Comparison of ENCODE assay signal across 11 cellular contexts in the genomic region with DNA sequence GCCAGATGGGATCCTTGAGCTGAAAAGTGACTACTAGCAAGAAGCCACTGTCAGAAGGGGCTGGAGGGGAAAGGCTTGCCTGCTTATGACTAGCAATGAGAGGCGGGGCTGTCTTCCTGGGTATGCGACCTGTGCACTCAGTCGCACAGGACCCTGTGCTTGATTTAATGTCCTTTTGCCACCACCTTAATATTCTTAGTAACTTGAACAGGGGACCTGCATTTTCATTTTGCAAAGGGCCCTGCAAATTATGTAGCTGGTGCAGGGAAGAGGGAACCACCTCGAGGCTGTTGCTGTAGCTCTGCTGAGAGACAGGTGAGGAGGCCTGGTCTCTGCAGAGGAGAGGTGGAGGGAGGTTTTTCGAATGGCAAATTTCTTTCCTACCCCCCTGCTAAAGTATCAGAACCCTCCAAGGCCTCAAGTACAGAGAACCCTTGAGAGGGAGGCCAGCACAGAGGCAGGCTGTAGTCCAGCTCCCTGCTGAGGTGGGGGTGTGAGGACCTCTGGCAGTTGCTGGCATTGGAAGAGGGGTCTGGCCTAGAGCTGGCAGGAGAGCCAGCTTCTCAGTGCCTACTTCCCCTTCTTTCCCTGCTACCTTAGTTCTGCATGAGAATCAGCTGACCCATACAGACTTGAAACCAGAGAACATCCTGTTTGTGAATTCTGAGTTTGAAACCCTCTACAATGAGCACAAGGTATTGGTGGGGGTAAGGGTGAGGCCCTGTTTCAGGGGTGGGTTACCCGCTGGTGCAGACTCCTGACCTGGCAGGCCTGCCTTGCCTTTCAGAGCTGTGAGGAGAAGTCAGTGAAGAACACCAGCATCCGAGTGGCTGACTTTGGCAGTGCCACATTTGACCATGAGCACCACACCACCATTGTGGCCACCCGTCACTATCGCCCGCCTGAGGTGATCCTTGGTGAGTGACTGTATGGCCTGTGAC. TPM values are rescaled to one million over a fixed set of nuclear protein-coding genes. Genes with fewer than 3 reads are reported as not detected.
DNase-seq lines count a peak whose midpoint lies in the region; ATAC-seq and TF ChIP-seq lines count a peak whose summit lies in the region.
"Had no signal": no experiment of that assay in that cellular context is flagged by ENCODE, and none has a peak within 500 bp of the region (broad histone marks: within the 10 kb centered on the region; RNA-seq: fewer than 3 reads in every experiment).

No MANE protein-coding gene starts in this region.

- no peaks in the 10 kb centered on the region for H3K27me3 Mint-ChIP-seq in activated naive CD8-positive, alpha-beta T cell treated with anti-CD3 and anti-CD28 coated beads, Interleukin-2, amount 50 U/mL, for 24 hours

- H3K9me3 ChIP-seq in BLaER1 (no peaks in the 10 kb centered on the region), GM23248 (ENCODE audit: low read depth) (no peaks in the 10 kb centered on the region), body of pancreas (no peaks in the 10 kb centered on the region)

- no peaks in the 10 kb centered on the region for H3K9me3 Mint-ChIP-seq in activated naive CD8-positive, alpha-beta T cell treated with anti-CD3 and anti-CD28 coated beads, Interleukin-2, amount 50 U/mL, for 24 hours
- H3K9me3 Mint-ChIP-seq: natural killer cell had no signal

- H3K4me2 ChIP-seq in BLaER1 (no peak overlapping the region), GM23248 (ENCODE audit: unreplicated experiment) (no peak overlapping the region)

- DNase-seq in activated naive CD8-positive, alpha-beta T cell treated with anti-CD3 and anti-CD28 coated beads, Interleukin-2, amount 50 U/mL, for 24 hours = no peak
- DNase-seq in NCI-H187 (lab: John Stamatoyannopoulos, UW) (no peak), AG08396 (ENCODE audit: low spot score) (no peak), GM23248 (no peak), body of pancreas (no peak)
- DNase-seq: effector CD4-positive, alpha-beta T cell; natural killer cell; trophoblast cell had no signal

- ATAC-seq in GM19025 (IDR thresholded peaks at IDR 0.05; ENCODE audit: low read depth, unreplicated experiment) = peak; percentile 56
- peak; percentile 50 for ATAC-seq in HG03342 (IDR thresholded peaks at IDR 0.05; ENCODE audit: unreplicated experiment)
- ATAC-seq in activated naive CD8-positive, alpha-beta T cell treated with anti-CD3 and anti-CD28 coated beads, Interleukin-2, amount 50 U/mL, for 24 hours = no peak
- no peak for ATAC-seq in body of pancreas
- ATAC-seq: natural killer cell had no signal

- 0 out of 2 replicates have a peak overlapping the region, but pooled peaks have one; percentile 12 for H3K9ac ChIP-seq in BLaER1
- H3K9ac ChIP-seq in GM23248 = no peak overlapping the region

- in situ Hi-C loops in GM23248 (cut with MboI) = loop anchor here (10.0 kb wide), 1 partner anchor 252 kb away; no protein-coding TSS in a partner anchor

- H4K20me1 ChIP-seq in BLaER1 (peaks cover 100% of the 10 kb centered on the region), GM23248 (ENCODE audit: insufficient read depth) (no peaks in the 10 kb centered on the region; the same call in 1 of the 2 replicates)

- no peaks in the 10 kb centered on the region for H3K9me2 ChIP-seq in GM23248 (ENCODE audit: insufficient read depth)

- peaks cover 39% of the 10 kb centered on the region for H3K4me1 ChIP-seq in BLaER1
- H3K4me1 ChIP-seq in GM23248 (ENCODE audit: insufficient read depth) = no peaks in the 10 kb centered on the region
- no peaks in the 10 kb centered on the region for H3K4me1 ChIP-seq in body of pancreas

- no peak overlapping the region for H3K4me3 Mint-ChIP-seq in activated naive CD8-positive, alpha-beta T cell treated with anti-CD3 and anti-CD28 coated beads, Interleukin-2, amount 50 U/mL, for 24 hours
- H3K4me3 Mint-ChIP-seq: natural killer cell had no signal

- peaks cover 58% of the 10 kb centered on the region for H3K36me3 Mint-ChIP-seq in activated naive CD8-positive, alpha-beta T cell treated with anti-CD3 and anti-CD28 coated beads, Interleukin-2, amount 50 U/mL, for 24 hours (ENCODE audit: low read depth)
- H3K36me3 Mint-ChIP-seq: natural killer cell had no signal

- intact Hi-C loops in body of pancreas (cut with DNase I) = loop anchor here (10.0 kb wide), 3 partner anchors 182 to 318 kb away; no protein-coding TSS in a partner anchor

- no peaks in the 10 kb centered on the region for H3K27me3 ChIP-seq in BLaER1
- no peaks in the 10 kb centered on the region for H3K27me3 ChIP-seq in GM23248 (replicated peaks; ENCODE audit: insufficient read depth)
- no peaks in the 10 kb centered on the region for H3K27me3 ChIP-seq in body of pancreas

- peaks cover 29% of the 10 kb centered on the region for H3K4me1 Mint-ChIP-seq in activated naive CD8-positive, alpha-beta T cell treated with anti-CD3 and anti-CD28 coated beads, Interleukin-2, amount 50 U/mL, for 24 hours

- H3K36me3 ChIP-seq in BLaER1 (peaks cover 99% of the 10 kb centered on the region), GM23248 (ENCODE audit: low read depth) (peaks cover 39% of the 10 kb centered on the region), body of pancreas (replicated peaks in 1 of 2; ENCODE audit: insufficient read depth in 1 of 2, low read depth in 2 of 2) (peaks cover 30 to 70% of the 10 kb centered on the region in 2 donors)

- WGBS in GM23248 (ENCODE audit: low coverage in 1 of 2, low lambda C conversion rate in 2 of 2, missing lambda C conversion rate in 2 of 2), 2 experiments = 74 to 79% methylated on average over 10 of the region's 10 CpGs
- WGBS in body of pancreas, 2 donors = 79 to 85% methylated on average over 5 to 10 of the region's 10 CpGs

- peaks cover 12% of the 10 kb centered on the region; the same call in 1 of the 2 replicates for H3F3A ChIP-seq in GM23248 (ENCODE audit: insufficient read depth)

- peaks cover 33% of the 10 kb centered on the region for H3K79me2 ChIP-seq in GM23248 (ENCODE audit: insufficient read depth)

- no peak for TF ChIP-seq POLR2A in body of pancreas (IDR thresholded peaks at IDR 0.05)

- H2AFZ ChIP-seq in GM23248 = no peak overlapping the region

- TF ChIP-seq CTCF in body of pancreas (IDR thresholded peaks at IDR 0.05) = no peak

- H3K27ac ChIP-seq in BLaER1 (no peak overlapping the region), GM23248 (no peak overlapping the region), body of pancreas (no peak overlapping the region)

- H3K4me3 ChIP-seq in BLaER1 (no peak overlapping the region), GM23248 (no peak overlapping the region), body of pancreas (no peak overlapping the region)

- peak overlapping the region; percentile 39 for H3K27ac Mint-ChIP-seq in activated naive CD8-positive, alpha-beta T cell treated with anti-CD3 and anti-CD28 coated beads, Interleukin-2, amount 50 U/mL, for 24 hours

RNA-seq across cellular contexts. Expression of a gene that starts 11.4 kb away (rescaled TPM):
- 67.2 and 67.9 TPM in 2 replicates for total RNA-seq in GM23248 (2014; rRNA removed; shearing (Covaris generic))
- polyA plus RNA-seq in GM23248 (2016; fragmentation: Nextera tagmentation; extraction: Ambion mirVana) = 40.4 and 41.9 TPM in 2 replicates
- total RNA-seq in body of pancreas = 100 to 1,000 TPM in 1 of 2 donors, 10 to 100 TPM in 1; 48.0 to 126 TPM

Comparison
In these comparisons a context has a peak if more than half of its experiments do, and no peak if none do; other contexts are left out.
1. ATAC-seq: peak in GM19025 (single experiment) and HG03342 (single experiment); none in activated naive CD8-positive, alpha-beta T cell treated with anti-CD3 and anti-CD28 coated beads, Interleukin-2, amount 50 U/mL, for 24 hours (single experiment) and body of pancreas (single experiment).